8 cellular contexts compared by ENCODE assay signal in genomic region chr6:138115877-138116660, GRCh38.
A peak's percentile ranks its signal among the peaks of the same experiment; 100 is the strongest.
DNase-seq lines count a peak whose midpoint lies in the region; ATAC-seq lines count a peak whose summit lies in the region.

No MANE protein-coding gene starts in this region.

- DNase-seq in T-helper 2 cell: peak in 3 of 5 experiments; percentile 12 to 76 (median 28)
- DNase-seq in T-helper 2 cell treated with Interferon-gamma antibody and Interleukin-4, amounts not matched to agents 5 μg/mL and 100 μg/mL, for 36 hours (ENCODE audit: low spot score): no peak
- DNase-seq in NCI-H187 (lab: John Stamatoyannopoulos, UW): peak; percentile 13 to 28
- DNase-seq in T1000 (lab: John Stamatoyannopoulos, UW): peak; percentile 14
- peak; percentile 84 for DNase-seq in cerebellar cortex (ENCODE audit: low spot score)
- peak; percentile 78 for DNase-seq in kidney tubule cell (ENCODE audit: low spot score)
- peak; percentile 13 for DNase-seq in stimulated activated CD8-positive, alpha-beta memory T cell treated with anti-CD3 and anti-CD28 coated beads, Interleukin-12 subunit alpha, Interleukin-12 subunit beta, amount 100 ng/mL, for 1 hour (ENCODE audit: low read depth)

- ATAC-seq in HG02870 (IDR thresholded peaks at IDR 0.05; ENCODE audit: unreplicated experiment): peak; percentile 62

- peaks cover 7% of the 10 kb centered on the region for H3K4me1 Mint-ChIP-seq in T-helper 2 cell treated with Interferon-gamma antibody and Interleukin-4, amounts not matched to agents 5 μg/mL and 100 μg/mL, for 36 hours (ENCODE audit: low read depth)

- H3K4me3 Mint-ChIP-seq in T-helper 2 cell treated with Interferon-gamma antibody and Interleukin-4, amounts not matched to agents 5 μg/mL and 100 μg/mL, for 36 hours: no peak overlapping the region

- peaks cover 56% of the 10 kb centered on the region for H3K27me3 Mint-ChIP-seq in T-helper 2 cell treated with Interferon-gamma antibody and Interleukin-4, amounts not matched to agents 5 μg/mL and 100 μg/mL, for 36 hours (ENCODE audit: low read depth)

- H3K9me3 Mint-ChIP-seq in T-helper 2 cell treated with Interferon-gamma antibody and Interleukin-4, amounts not matched to agents 5 μg/mL and 100 μg/mL, for 36 hours: no peaks in the 10 kb centered on the region

- no peaks in the 10 kb centered on the region for H3K36me3 Mint-ChIP-seq in T-helper 2 cell treated with Interferon-gamma antibody and Interleukin-4, amounts not matched to agents 5 μg/mL and 100 μg/mL, for 36 hours (ENCODE audit: low read depth)

- no peak overlapping the region for H3K27ac Mint-ChIP-seq in T-helper 2 cell treated with Interferon-gamma antibody and Interleukin-4, amounts not matched to agents 5 μg/mL and 100 μg/mL, for 36 hours
